ENCODE assay signal across 8 cellular contexts in genomic region chr1:204090132-204090531, GRCh38. TPM values are rescaled to one million over a fixed set of nuclear protein-coding genes. Genes with fewer than 3 reads are reported as not detected.
DNase-seq lines count a peak whose midpoint lies in the region; ATAC-seq and TF ChIP-seq lines count a peak whose summit lies in the region.
"Not testable (repeated sequence)": the region's sequence is repeated elsewhere in the genome, so short reads cannot be mapped to it uniquely, and the experiment has no call there.

No MANE protein-coding gene starts in this region.

- not testable (repeated sequence) for H3K9me3 ChIP-seq in RWPE2 (ENCODE audit: severe bottlenecking); osteoblast (ENCODE audit: low read depth, low read length); skeletal muscle satellite cell (replicated peaks; ENCODE audit: low read length); testis; uterus

- not testable (repeated sequence) for H3K27me3 ChIP-seq in RWPE2 (ENCODE audit: insufficient read depth, poor library complexity, severe bottlenecking); osteoblast (ENCODE audit: insufficient read depth, low read length); skeletal muscle satellite cell (ENCODE audit: control insufficient read depth, insufficient read depth, low read length); testis; uterus

- not testable (repeated sequence) for H3K4me3 Mint-ChIP-seq in brain, mesothelial cell of epicardium

- H3K4me1 ChIP-seq in RWPE2 (ENCODE audit: insufficient read depth, poor library complexity, severe bottlenecking) (peaks cover 25% of the 10 kb centered on the region), osteoblast (ENCODE audit: insufficient read depth, low read length) (peaks cover 11% of the 10 kb centered on the region), skeletal muscle satellite cell (ENCODE audit: control insufficient read depth, insufficient read depth, low read length) (peaks cover 42% of the 10 kb centered on the region), testis (peaks cover 57% of the 10 kb centered on the region), uterus (peaks cover 23 to 57% of the 10 kb centered on the region in 2 donors)

- not testable (repeated sequence) for H2AFZ ChIP-seq in osteoblast (ENCODE audit: low read length)

- H3K79me2 ChIP-seq in osteoblast (ENCODE audit: insufficient read depth, low read length): peaks cover 24% of the 10 kb centered on the region

- not testable (repeated sequence) for H3K4me2 ChIP-seq in osteoblast (ENCODE audit: insufficient read depth, low read length)
- H3K4me2 ChIP-seq in skeletal muscle satellite cell (ENCODE audit: low read length): peak overlapping the region; percentile 74

- 83% methylated on average over 3 of the region's 3 CpGs for WGBS in testis, 2 donors

- not testable (repeated sequence) for DNase-seq in RWPE2 (ENCODE audit: low spot score); mesothelial cell of epicardium (ENCODE audit: low spot score in 2 of 2, unreplicated experiment in 2 of 2); testis; uterus
- DNase-seq in foreskin melanocyte: peak; percentile 57
- peak; percentile 70 for DNase-seq in osteoblast (ENCODE audit: insufficient read length, low spot score, missing footprints)

- H3K36me3 Mint-ChIP-seq in brain, mesothelial cell of epicardium: not testable (repeated sequence)

- intact Hi-C loops in testis (cut with DNase I; ENCODE audit: low total_unique reads); uterus (cut with DNase I; ENCODE audit: low total_unique reads): not testable (repeated sequence)

- H3K9me3 Mint-ChIP-seq in brain, mesothelial cell of epicardium: not testable (repeated sequence)

- H3K27ac ChIP-seq in RWPE2 (ENCODE audit: poor library complexity, severe bottlenecking): peak overlapping the region; percentile 63
- not testable (repeated sequence) for H3K27ac ChIP-seq in osteoblast (ENCODE audit: low read depth, low read length)
- peak overlapping the region; percentile 71 to 91 for H3K27ac ChIP-seq in testis
- H3K27ac ChIP-seq in uterus: peak overlapping the region; percentile 94 to 99

- not testable (repeated sequence) for H3K4me3 ChIP-seq in RWPE2 (ENCODE audit: severe bottlenecking); osteoblast (ENCODE audit: insufficient read depth, low read length); skeletal muscle satellite cell (ENCODE audit: low read length); testis; uterus

- H3K4me1 Mint-ChIP-seq in brain: peaks cover 80% of the 10 kb centered on the region
- peaks cover 52% of the 10 kb centered on the region for H3K4me1 Mint-ChIP-seq in mesothelial cell of epicardium

- peaks cover 17% of the 10 kb centered on the region for H3K27me3 Mint-ChIP-seq in brain
- not testable (repeated sequence) for H3K27me3 Mint-ChIP-seq in mesothelial cell of epicardium (ENCODE audit: low read depth)

- H3K9ac ChIP-seq in skeletal muscle satellite cell (ENCODE audit: low read depth, low read length): not testable (repeated sequence)

- not testable (repeated sequence) for ATAC-seq in RWPE2 (ENCODE audit: low read depth)

- TF ChIP-seq POLR2A in testis (IDR thresholded peaks at IDR 0.05); uterus (IDR thresholded peaks at IDR 0.05): not testable (repeated sequence)

- H4K20me1 ChIP-seq in osteoblast (ENCODE audit: insufficient read depth, low read length): not testable (repeated sequence)

- H3K27ac Mint-ChIP-seq in brain (peak overlapping the region in 3 of 5 experiments; percentile 45 to 78 (median 67)), mesothelial cell of epicardium (peak overlapping the region; percentile 43)

- not testable (repeated sequence) for H3K36me3 ChIP-seq in RWPE2 (ENCODE audit: low read depth); osteoblast (ENCODE audit: insufficient read depth, low read length); skeletal muscle satellite cell (ENCODE audit: insufficient read depth, low read length); testis (ENCODE audit: low read depth, missing control alignments); uterus

- TF ChIP-seq CTCF in RWPE2 (IDR thresholded peaks at IDR 0.05; ENCODE audit: poor library complexity, severe bottlenecking); brain (conservative IDR thresholded peaks at IDR 0.05); mesothelial cell of epicardium (IDR thresholded peaks at IDR 0.05; ENCODE audit: unreplicated experiment); osteoblast (IDR thresholded peaks at IDR 0.05; ENCODE audit: extremely low read depth, low read depth, low read length); testis (IDR thresholded peaks at IDR 0.05); uterus (IDR thresholded peaks at IDR 0.05): not testable (repeated sequence)

RNA-seq across cellular contexts. Expression of gene SOX13, which starts 17.2 kb away (rescaled TPM):
- 70.2 TPM for polyA plus RNA-seq in brain (ENCODE audit: insufficient read depth, low read depth, low replicate concordance)
- total RNA-seq in mesothelial cell of epicardium: 58.0 to 61.7 TPM (median 61.7 TPM) in 3 replicates
- total RNA-seq in osteoblast: 6.8 and 9.0 TPM in 2 replicates
- total RNA-seq in skeletal muscle satellite cell (2012; rRNA removed): 8.1 and 12.0 TPM in 2 replicates
- 10 to 100 TPM; 29.1 to 33.4 TPM for total RNA-seq in testis
- 17.8 TPM for polyA plus RNA-seq in testis (ENCODE audit: insufficient read depth, low read depth, low replicate concordance)
- 100 to 1,000 TPM in 1 of 4 donors, 10 to 100 TPM in 3; 15.7 to 139 (median 37.9) TPM for total RNA-seq in uterus
